In the genomic region with DNA sequence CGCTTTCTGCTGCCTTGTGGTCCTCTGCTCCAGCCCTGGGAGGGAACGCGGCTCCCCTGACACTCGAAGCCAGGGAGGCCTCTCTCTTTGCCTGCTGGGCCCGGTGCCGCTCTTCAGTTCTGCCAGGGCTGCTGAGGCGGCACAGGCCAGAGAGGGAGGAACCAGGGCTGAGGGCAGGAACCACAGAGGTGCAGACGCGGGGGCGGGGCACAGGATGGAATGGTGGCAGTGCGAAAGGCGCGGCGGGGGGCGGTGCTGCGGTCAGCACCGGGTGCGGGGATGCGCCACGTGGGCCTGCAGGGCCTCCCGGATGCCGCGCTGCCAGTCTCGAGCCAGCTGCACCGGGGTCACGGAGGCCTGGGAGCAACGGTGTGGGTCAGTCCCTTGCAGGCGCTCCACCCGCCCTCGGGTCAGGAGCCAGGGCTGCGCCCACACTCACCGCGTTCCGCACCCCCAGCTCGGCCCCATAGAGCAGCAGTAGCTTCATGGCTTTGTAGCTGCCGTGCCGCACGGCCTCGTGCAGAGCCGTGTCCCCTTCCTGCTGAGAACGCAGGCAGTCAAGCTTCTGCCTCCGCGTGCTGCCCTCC, we compare ENCODE assay signal across 8 cellular contexts. TPM values are rescaled to one million over a fixed set of nuclear protein-coding genes. Genes with fewer than 3 reads are reported as not detected.
DNase-seq lines count a peak whose midpoint lies in the region; ATAC-seq, FAIRE-seq and TF ChIP-seq lines count a peak whose summit lies in the region.

No MANE protein-coding gene starts in this region.

- TF ChIP-seq CTCF in kidney (IDR thresholded peaks at IDR 0.05; ENCODE audit: borderline replicate concordance, extremely low read depth, insufficient read depth) = no peak
- no peak for TF ChIP-seq CTCF in WERI-Rb-1 (IDR thresholded peaks at IDR 0.05; ENCODE audit: low read depth, low read length)

- FAIRE-seq in kidney (lab: Jason Lieb, UNC) = no peak

- H3K27ac ChIP-seq in kidney (ENCODE audit: low read depth in 2 of 2, low read length in 2 of 2) (no peak overlapping the region), WERI-Rb-1 (no peak overlapping the region)

- DNase-seq in HT-29 (ENCODE audit: low spot score) (peak; percentile 82), kidney (peak; percentile 88), WERI-Rb-1 (no peak), Kasumi-1 (lab: John Stamatoyannopoulos, UW) (no peak)
- peak; percentile 87 for DNase-seq in activated CD8-positive, alpha-beta memory T cell treated with anti-CD3 and anti-CD28 coated beads, Interleukin-2, amount 50 U/mL, for 48 hours
- peak; percentile 40 to 68 for DNase-seq in stimulated activated CD8-positive, alpha-beta memory T cell treated with anti-CD3 and anti-CD28 coated beads, Interleukin-4, amount 100 ng/mL, for 4 hours (ENCODE audit: low read depth in 2 of 2, low spot score in 1 of 2)

- H3K36me3 ChIP-seq in kidney (ENCODE audit: control insufficient read depth in 1 of 2, insufficient read depth in 2 of 2, low read length in 2 of 2) (peaks cover 2 to 8% of the 10 kb centered on the region in 2 donors), WERI-Rb-1 (peaks cover 34% of the 10 kb centered on the region)

- intact Hi-C loops in kidney (cut with DNase I) = no loop called here

- peaks cover 0 to 6% of the 10 kb centered on the region in 2 donors for H3K4me1 ChIP-seq in kidney (ENCODE audit: control insufficient read depth in 1 of 2, insufficient read depth in 1 of 2, low read depth in 1 of 2, low read length in 2 of 2)

- no peaks in the 10 kb centered on the region for H3K27me3 ChIP-seq in WERI-Rb-1 (ENCODE audit: insufficient read depth, low read depth, severe bottlenecking)

- H3K9ac ChIP-seq in kidney (ENCODE audit: low read length in 2 of 2) = no peak overlapping the region

- ATAC-seq in GM18907 (IDR thresholded peaks at IDR 0.05; ENCODE audit: unreplicated experiment) (peak; percentile 52), GM18870 (IDR thresholded peaks at IDR 0.05; ENCODE audit: unreplicated experiment) (no peak)

- no peak overlapping the region for H3K4me3 ChIP-seq in kidney (ENCODE audit: low read length in 2 of 2)
- H3K4me3 ChIP-seq in WERI-Rb-1 (ENCODE audit: low read depth, low read length) = no peak overlapping the region

- no peaks in the 10 kb centered on the region for H3K9me3 ChIP-seq in kidney (ENCODE audit: control insufficient read depth in 1 of 2, low read length in 2 of 2)
- H3K9me3 ChIP-seq in WERI-Rb-1 (ENCODE audit: severe bottlenecking) = no peaks in the 10 kb centered on the region

RNA-seq across cellular contexts. Expression of a gene that starts 4.4 kb away (rescaled TPM):
- total RNA-seq in HT-29 (2014; rRNA removed; shearing (Covaris generic)) = 3.5 and 4.1 TPM in 2 replicates
- total RNA-seq in kidney = 4.0 TPM
- polyA plus RNA-seq in kidney (ENCODE audit: insufficient read depth, low read depth, low replicate concordance) = 1.6 TPM

RNA-seq across cellular contexts. Expression of a gene that starts 18.4 kb away (rescaled TPM):
- 26.8 and 31.7 TPM in 2 replicates for total RNA-seq in HT-29 (2014; rRNA removed; shearing (Covaris generic))
- total RNA-seq in kidney = 10.8 TPM
- 19.2 TPM for polyA plus RNA-seq in kidney (ENCODE audit: insufficient read depth, low read depth, low replicate concordance)

RNA-seq across cellular contexts. Expression of a gene that starts 23.3 kb away (rescaled TPM):
- total RNA-seq in HT-29 (2014; rRNA removed; shearing (Covaris generic)) = 21.2 and 24.9 TPM in 2 replicates
- 26.1 TPM for total RNA-seq in kidney
- polyA plus RNA-seq in kidney (ENCODE audit: insufficient read depth, low read depth, low replicate concordance) = 6.9 TPM

RNA-seq across cellular contexts. Expression of a gene that starts 30.5 kb away (rescaled TPM):
- total RNA-seq in HT-29 (2014; rRNA removed; shearing (Covaris generic)) = 8.6 and 8.8 TPM in 2 replicates
- 44.6 TPM for total RNA-seq in kidney
- 11.1 TPM for polyA plus RNA-seq in kidney (ENCODE audit: insufficient read depth, low read depth, low replicate concordance)

Comparison
In these comparisons a context has a peak if more than half of its experiments do, and no peak if none do; other contexts are left out.
1. DNase-seq: peak in HT-29 (single experiment), activated CD8-positive, alpha-beta memory T cell treated with anti-CD3 and anti-CD28 coated beads, Interleukin-2, amount 50 U/mL, for 48 hours (single experiment), kidney (single experiment) and stimulated activated CD8-positive, alpha-beta memory T cell treated with anti-CD3 and anti-CD28 coated beads, Interleukin-4, amount 100 ng/mL, for 4 hours (2 of 2); none in WERI-Rb-1 (single experiment) and Kasumi-1 (0 of 2).